15 cellular contexts compared by ENCODE assay signal in the genomic region with DNA sequence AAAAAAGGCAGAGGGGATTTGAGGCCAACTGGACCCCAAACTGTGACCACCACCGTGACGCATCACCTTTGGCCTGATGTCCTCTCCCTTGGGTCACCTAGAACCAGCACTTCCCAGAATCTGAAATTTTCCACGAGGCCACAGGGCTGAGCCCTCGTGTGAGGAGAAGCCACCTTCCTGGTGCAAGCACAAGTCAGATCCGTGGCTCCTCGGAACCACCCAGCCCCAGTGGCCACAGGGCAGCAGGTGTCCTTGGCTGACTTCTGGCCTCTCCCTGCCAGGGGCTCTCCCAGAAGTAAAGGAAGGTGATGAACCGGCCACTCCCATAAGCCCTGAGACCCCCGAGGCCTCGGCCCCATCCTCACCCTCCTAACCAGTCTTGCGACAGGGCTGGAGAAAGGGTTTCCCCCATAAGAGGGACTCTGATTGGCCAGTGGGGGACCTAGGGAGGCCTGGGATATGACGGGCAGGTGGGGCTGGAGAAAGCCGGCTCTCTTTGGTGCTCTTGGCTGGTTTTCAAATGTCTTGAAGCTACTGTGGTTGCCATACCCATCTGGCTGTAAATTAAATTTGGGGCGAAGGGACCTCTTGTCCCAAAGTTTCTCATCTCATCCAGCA. TPM values are rescaled to one million over a fixed set of nuclear protein-coding genes. Genes with fewer than 3 reads are reported as not detected.
DNase-seq lines count a peak whose midpoint lies in the region; TF ChIP-seq lines count a peak whose summit lies in the region.
"Had no signal": no experiment of that assay in that cellular context is flagged by ENCODE, and none has a peak within 500 bp of the region (broad histone marks: within the 10 kb centered on the region; RNA-seq: fewer than 3 reads in every experiment).

No MANE protein-coding gene starts in this region.

- DNase-seq in SJCRH30, result peak; percentile 30 to 61
- DNase-seq in endodermal cell, result peak; percentile 35
- peak; percentile 53 for DNase-seq in sigmoid colon
- DNase-seq in effector CD4-positive, alpha-beta T cell, result no peak
- DNase-seq in SHP77 treated with DMSO at 0.1 percent for 48 hours (lab: John Stamatoyannopoulos, UW), result no peak
- DNase-seq in SIG-M5 treated with dmso at 0.1 percent for 504 hours (lab: John Stamatoyannopoulos, UW; ENCODE audit: unreplicated experiment), result no peak
- DNase-seq: ACHN; BE2C; C1 segment of cervical spinal cord; CD4-positive, CD25-positive, alpha-beta regulatory T cell; CD8-positive, alpha-beta memory T cell; COR-L47; GM23248; HFFc6; IMR-90 had no signal

- intact Hi-C loops in sigmoid colon (cut with DNase I), result no loop called here

- H3K27me3 ChIP-seq in SJCRH30, result no peaks in the 10 kb centered on the region
- H3K27me3 ChIP-seq in endodermal cell (ENCODE audit: control insufficient read depth, insufficient read depth, low read length, poor library complexity, severe bottlenecking), result no peaks in the 10 kb centered on the region
- H3K27me3 ChIP-seq in sigmoid colon, result no peaks in the 10 kb centered on the region
- H3K27me3 ChIP-seq: BE2C had no signal

- 93 to 95% methylated on average over 4 to 13 of the region's 13 CpGs for WGBS in endodermal cell (ENCODE audit: insufficient coverage in 1 of 2, insufficient read length in 1 of 2), 2 experiments
- 86 to 90% methylated on average over 13 of the region's 13 CpGs for WGBS in sigmoid colon, 2 donors

- H3K36me3 ChIP-seq in SJCRH30 (no peaks in the 10 kb centered on the region), endodermal cell (ENCODE audit: control insufficient read depth, insufficient read depth, low read length) (no peaks in the 10 kb centered on the region), sigmoid colon (no peaks in the 10 kb centered on the region)
- H3K36me3 ChIP-seq: BE2C had no signal

- H3K9ac ChIP-seq in endodermal cell (ENCODE audit: extremely low read depth, low read length, poor library complexity, severe bottlenecking), result no peak overlapping the region
- H3K9ac ChIP-seq: GM23248 had no signal

- no peaks in the 10 kb centered on the region for H3K36me3 Mint-ChIP-seq in endodermal cell (ENCODE audit: low read depth)
- H3K36me3 Mint-ChIP-seq: CD4-positive, CD25-positive, alpha-beta regulatory T cell; CD8-positive, alpha-beta memory T cell had no signal

- no peak overlapping the region for H3K27ac Mint-ChIP-seq in endodermal cell
- H3K27ac Mint-ChIP-seq: CD4-positive, CD25-positive, alpha-beta regulatory T cell; CD8-positive, alpha-beta memory T cell; HFFc6 had no signal

- H3K27ac ChIP-seq in SJCRH30, result no peak overlapping the region
- H3K27ac ChIP-seq in endodermal cell (ENCODE audit: low read depth, low read length), result no peak overlapping the region
- H3K27ac ChIP-seq in sigmoid colon, result no peak overlapping the region
- H3K27ac ChIP-seq: GM23248 had no signal

- H3K4me1 ChIP-seq in SJCRH30, result peaks cover 18% of the 10 kb centered on the region
- no peaks in the 10 kb centered on the region for H3K4me1 ChIP-seq in endodermal cell (ENCODE audit: control insufficient read depth, insufficient read depth, low read length)
- peaks cover 0 to 27% (median 21%) of the 10 kb centered on the region in 4 donors for H3K4me1 ChIP-seq in sigmoid colon

- no peak for TF ChIP-seq EP300 in sigmoid colon (IDR thresholded peaks at IDR 0.05)

- H3K4me3 ChIP-seq in SJCRH30 (no peak overlapping the region), endodermal cell (ENCODE audit: low read length) (no peak overlapping the region), sigmoid colon (no peak overlapping the region)
- H3K4me3 ChIP-seq: GM23248 had no signal

- peaks cover 7% of the 10 kb centered on the region for H3K27me3 Mint-ChIP-seq in endodermal cell (ENCODE audit: insufficient read depth)

- peaks cover 12% of the 10 kb centered on the region for H3K4me1 Mint-ChIP-seq in endodermal cell

- no peak for TF ChIP-seq POLR2A in sigmoid colon (IDR thresholded peaks at IDR 0.05)

- H3K9me3 ChIP-seq in SJCRH30 (replicated peaks), result no peaks in the 10 kb centered on the region
- no peaks in the 10 kb centered on the region for H3K9me3 ChIP-seq in endodermal cell (ENCODE audit: control insufficient read depth, low read length)
- no peaks in the 10 kb centered on the region for H3K9me3 ChIP-seq in sigmoid colon
- H3K9me3 ChIP-seq: BE2C had no signal

- no peaks in the 10 kb centered on the region for H3K9me3 Mint-ChIP-seq in endodermal cell
- H3K9me3 Mint-ChIP-seq: CD4-positive, CD25-positive, alpha-beta regulatory T cell; CD8-positive, alpha-beta memory T cell; HFFc6 had no signal

- H3K4me3 Mint-ChIP-seq in endodermal cell, result no peak overlapping the region
- H3K4me3 Mint-ChIP-seq: CD4-positive, CD25-positive, alpha-beta regulatory T cell; CD8-positive, alpha-beta memory T cell; HFFc6 had no signal

- TF ChIP-seq CTCF in endodermal cell (conservative IDR thresholded peaks at IDR 0.05) (no peak), sigmoid colon (IDR thresholded peaks at IDR 0.05) (no peak)

RNA-seq across cellular contexts. Expression of a gene that starts 20.9 kb away (rescaled TPM):
- total RNA-seq in SJCRH30 (2014; rRNA removed; shearing (Covaris generic)), result 5.6 and 5.8 TPM in 2 replicates
- total RNA-seq in endodermal cell (1 to 10 TPM; 3.3 to 3.9 TPM), sigmoid colon (100 to 1,000 TPM in 1 of 4 donors, 10 to 100 TPM in 2, 1 to 10 TPM in 1; 8.2 to 106 (median 35.7) TPM)
- polyA plus RNA-seq in endodermal cell (2013, experiment 1 of 2), result 0.57 TPM
- 0.33 TPM for polyA plus RNA-seq in endodermal cell (2013, experiment 2 of 2)
- polyA plus RNA-seq in sigmoid colon, result 10 to 100 TPM in 1 of 3 donors, 1 to 10 TPM in 2; 3.6 to 44.0 (median 6.0) TPM
- total RNA-seq: CD4-positive, CD25-positive, alpha-beta regulatory T cell; CD8-positive, alpha-beta memory T cell; GM23248; IMR-90 had no signal
- polyA plus RNA-seq: CD4-positive, CD25-positive, alpha-beta regulatory T cell; CD8-positive, alpha-beta memory T cell; GM23248 had no signal

Comparison
In these comparisons a context has a peak if more than half of its experiments do, and no peak if none do; other contexts are left out.
1. DNase-seq: peak in SJCRH30 (2 of 2), endodermal cell (single experiment) and sigmoid colon (single experiment); none in effector CD4-positive, alpha-beta T cell (single experiment), SHP77 treated with DMSO at 0.1 percent for 48 hours (single experiment) and SIG-M5 treated with dmso at 0.1 percent for 504 hours (single experiment).